In the genomic region with DNA sequence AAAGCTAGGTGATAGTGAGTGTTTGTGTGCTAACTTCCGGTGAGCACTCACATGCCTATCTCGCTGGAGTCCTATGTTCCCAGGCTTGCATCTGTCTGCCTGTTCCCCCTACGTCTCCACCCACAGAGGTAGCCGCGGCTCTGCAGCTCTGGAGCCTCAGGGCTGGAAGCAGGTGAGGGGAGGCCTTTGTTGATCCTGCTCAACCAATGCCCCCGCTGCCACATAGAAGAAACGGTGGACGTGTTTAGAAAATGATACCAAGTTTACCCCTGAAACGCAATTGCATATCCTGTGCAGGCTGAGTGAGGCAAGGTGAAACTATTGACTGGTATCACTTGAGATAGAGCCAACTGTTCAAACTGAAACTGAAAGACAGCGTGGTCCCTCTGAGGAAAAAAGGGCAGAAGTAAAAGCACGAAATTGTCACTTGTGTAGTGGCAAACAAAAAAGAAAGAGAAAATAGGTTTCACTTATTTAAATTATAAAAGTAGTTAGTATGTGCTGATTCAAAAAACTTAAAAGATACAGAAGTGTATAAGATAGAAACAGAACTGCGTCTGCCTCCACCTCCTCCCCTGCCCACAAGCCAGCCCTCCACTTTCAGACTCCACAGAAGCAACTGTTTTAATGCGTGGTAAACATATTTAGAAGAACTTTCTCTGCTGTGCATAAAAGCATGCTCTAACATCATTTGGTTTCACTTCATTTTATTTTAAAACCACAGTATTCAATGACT, we compare ENCODE assay signal across 9 cellular contexts. TPM values are rescaled to one million over a fixed set of nuclear protein-coding genes. Genes with fewer than 3 reads are reported as not detected.
DNase-seq lines count a peak whose midpoint lies in the region; ATAC-seq, FAIRE-seq and TF ChIP-seq lines count a peak whose summit lies in the region.
"Had no signal": no experiment of that assay in that cellular context is flagged by ENCODE, and none has a peak within 500 bp of the region (broad histone marks: within the 10 kb centered on the region; RNA-seq: fewer than 3 reads in every experiment).

No MANE protein-coding gene starts in this region.

- no peak overlapping the region for H3K27ac Mint-ChIP-seq in H9
- peak overlapping the region; percentile 79 to 95 for H3K27ac Mint-ChIP-seq in stimulated activated naive CD8-positive, alpha-beta T cell treated with anti-CD3 and anti-CD28 coated beads, Interleukin-15, amount 100 ng/mL, for 72 hours

- H3K27me3 ChIP-seq in H9 (ENCODE audit: insufficient read depth, low read length) (no peaks in the 10 kb centered on the region), HepG2 (ENCODE audit: control insufficient read depth in 1 of 2, insufficient read depth in 2 of 2, low read length in 2 of 2) (peaks cover 0 to 16% of the 10 kb centered on the region in 2 experiments; a peak in 3 of 5 replicates), ascending aorta (no peaks in the 10 kb centered on the region)

- no peak overlapping the region for H2AFZ ChIP-seq in H9 (ENCODE audit: low read length)
- H2AFZ ChIP-seq in HepG2 (ENCODE audit: low read length) = no peak overlapping the region

- peaks cover 0 to 12% of the 10 kb centered on the region in 2 experiments; a peak in 1 of 4 replicates for H3K4me1 Mint-ChIP-seq in H9
- H3K4me1 Mint-ChIP-seq in stimulated activated naive CD8-positive, alpha-beta T cell treated with anti-CD3 and anti-CD28 coated beads, Interleukin-15, amount 100 ng/mL, for 72 hours = peaks cover 49% of the 10 kb centered on the region

- no peak overlapping the region for H2BK5ac ChIP-seq in H9 (ENCODE audit: insufficient read length, low read length)

- H3K27me3 Mint-ChIP-seq in H9 (ENCODE audit: low read depth) = peaks cover 41% of the 10 kb centered on the region
- no peaks in the 10 kb centered on the region for H3K27me3 Mint-ChIP-seq in stimulated activated naive CD8-positive, alpha-beta T cell treated with anti-CD3 and anti-CD28 coated beads, Interleukin-15, amount 100 ng/mL, for 72 hours

- peaks cover 6 to 8% of the 10 kb centered on the region in 2 experiments; a peak in 4 of 5 replicates for H3K9me3 Mint-ChIP-seq in H9
- H3K9me3 Mint-ChIP-seq in stimulated activated naive CD8-positive, alpha-beta T cell treated with anti-CD3 and anti-CD28 coated beads, Interleukin-15, amount 100 ng/mL, for 72 hours = peaks cover 11 to 17% of the 10 kb centered on the region in 2 donors

- no peaks in the 10 kb centered on the region for H3K23me2 ChIP-seq in H9 (ENCODE audit: insufficient read length, low read depth, low read length, poor library complexity, severe bottlenecking)

- peaks cover 0 to 11% (median 3%) of the 10 kb centered on the region in 3 experiments; a peak in 5 of 7 replicates for H3K36me3 Mint-ChIP-seq in H9 (ENCODE audit: insufficient read depth in 1 of 3, low read depth in 3 of 3)

- H3K9ac ChIP-seq in H9 (ENCODE audit: extremely low read depth, insufficient read length, low read length) (no peak overlapping the region), HepG2 (ENCODE audit: insufficient read depth, low read depth, low read length) (peak overlapping the region; percentile 29)

- H2BK20ac ChIP-seq in H9 (ENCODE audit: low read depth, low read length, poor library complexity, severe bottlenecking) = no peak overlapping the region

- no peak overlapping the region for H4K8ac ChIP-seq in H9 (replicated peaks; ENCODE audit: insufficient read length, low read depth, low read length)

- no peaks in the 10 kb centered on the region for H4K20me1 ChIP-seq in H9 (ENCODE audit: control insufficient read depth, insufficient read depth, insufficient read length)
- H4K20me1 ChIP-seq in HepG2 (ENCODE audit: insufficient read depth, low read length) = no peaks in the 10 kb centered on the region

- H2BK12ac ChIP-seq in H9 (ENCODE audit: insufficient read length, low read depth, low read length) = no peak overlapping the region

- H4K5ac ChIP-seq in H9 (ENCODE audit: insufficient read length, low read depth, low read length) = no peak overlapping the region

- H2BK120ac ChIP-seq in H9 (ENCODE audit: low read depth, low read length, poor library complexity, severe bottlenecking) = no peak overlapping the region

- H3K14ac ChIP-seq in H9 (ENCODE audit: insufficient read depth, low read length) = no peak overlapping the region

- CTCF ChIA-PET in HepG2 (lab: Yijun Ruan, JAX; ENCODE audit: low intra/inter-chr PET ratio, low total read pairs) = no interaction called here

- H2AK5ac ChIP-seq in H9 (ENCODE audit: insufficient read length, low read length) = no peak overlapping the region

- ATAC-seq in GM18498 (IDR thresholded peaks at IDR 0.05; ENCODE audit: unreplicated experiment) (peak; percentile 96), HepG2 (peak; percentile 94)
- ATAC-seq in stimulated activated naive CD8-positive, alpha-beta T cell treated with anti-CD3 and anti-CD28 coated beads, Interleukin-15, amount 100 ng/mL, for 72 hours = peak; percentile 87
- ATAC-seq: K562 had no signal

- no peak overlapping the region for H3K4me2 ChIP-seq in H9 (ENCODE audit: insufficient read depth, insufficient read length, low read length)
- peak overlapping the region; percentile 75 for H3K4me2 ChIP-seq in HepG2 (ENCODE audit: low read depth, low read length)

- no TSS peak for BruUV-seq in HepG2 (replicated peaks; lab: Mats Ljungman, UMichigan)

- H3K36me3 ChIP-seq in HepG2 (replicated peaks in 1 of 2; ENCODE audit: control insufficient read depth in 1 of 2, insufficient read depth in 2 of 2, low read length in 2 of 2) (no peaks in the 10 kb centered on the region), ascending aorta (no peaks in the 10 kb centered on the region)

- no peaks in the 10 kb centered on the region for H3K79me1 ChIP-seq in H9 (ENCODE audit: insufficient read depth, low read depth, low read length, poor library complexity, severe bottlenecking)

- in situ Hi-C loops in HepG2 (cut with HindIII; ENCODE audit: extremely low pct_ligation_motif_present, low pct_unique_long_range_greater_than_20kb) = no loop called here

- no CpG with 5 or more reads among the region's 13 CpGs for WGBS in H9 (ENCODE audit: extremely low coverage, insufficient read length, low lambda C conversion rate)
- WGBS in HepG2 (ENCODE audit: low lambda C conversion rate) = 2% methylated on average over 12 of the region's 13 CpGs

- H3K79me2 ChIP-seq in H9 (ENCODE audit: insufficient read depth, low read length) (no peaks in the 10 kb centered on the region), HepG2 (ENCODE audit: insufficient read depth, low read length) (no peaks in the 10 kb centered on the region)

- DNase-seq in H9 (no peak), NCI-H146 (lab: John Stamatoyannopoulos, UW) (peak; percentile 85), activated T-cell treated with anti-CD3 and anti-CD28 coated beads for 1 hour (ENCODE audit: low read depth) (peak; percentile 29), HepG2 (ENCODE audit: low spot score) (peak; percentile 20), retina (no peak), ascending aorta (ENCODE audit: low spot score in 2 of 2) (no peak)
- peak; percentile 69 to 82 for DNase-seq in stimulated activated naive CD8-positive, alpha-beta T cell treated with anti-CD3 and anti-CD28 coated beads, Interleukin-15, amount 100 ng/mL, for 72 hours

- H3K9me3 ChIP-seq in H9 (ENCODE audit: control insufficient read depth, low read depth, low read length) (no peaks in the 10 kb centered on the region), HepG2 (ENCODE audit: low read length) (no peaks in the 10 kb centered on the region), ascending aorta (no peaks in the 10 kb centered on the region)

- peak overlapping the region; percentile 41 for H3K18ac ChIP-seq in H9 (ENCODE audit: insufficient read length, low read depth, low read length)

- no peak overlapping the region for H3K27ac ChIP-seq in H9 (ENCODE audit: insufficient read length, low read depth, low read length)
- no peak overlapping the region for H3K27ac ChIP-seq in HepG2 (ENCODE audit: extremely low read length, insufficient read depth, low read length)
- peak overlapping the region in 1 of 2 donors; percentile 14 for H3K27ac ChIP-seq in ascending aorta

- no peak for FAIRE-seq in HepG2 (lab: Jason Lieb, UNC)

- H3K23ac ChIP-seq in H9 (ENCODE audit: insufficient read length, low read depth, low read length) = no peak overlapping the region

- TF ChIP-seq POLR2A in HepG2 (IDR thresholded peaks at IDR 0.05; ENCODE audit: insufficient read depth in 1 of 2, low read depth in 2 of 2, low read length in 2 of 2) = no peak

- no peak overlapping the region for H3K56ac ChIP-seq in H9 (ENCODE audit: insufficient read length, low read depth, low read length)

- H3K4me3 ChIP-seq in HepG2 (replicated peaks in 1 of 3; ENCODE audit: insufficient read depth in 1 of 3, low read depth in 2 of 3, low read length in 3 of 3) = peak overlapping the region; percentile 60 to 71 (median 64)
- peak overlapping the region in 1 of 2 donors; percentile 1 for H3K4me3 ChIP-seq in ascending aorta
- H3K4me3 ChIP-seq: K562 had no signal

- intact Hi-C loops in HepG2 (cut with micrococcal nuclease; ENCODE audit: unreplicated experiment) = loop anchor here (2.0 kb wide), 1 partner anchor 40 kb away; no protein-coding TSS in a partner anchor
- intact Hi-C loops in ascending aorta (cut with DNase I) = no loop called here

- TF ChIP-seq EP300 in HepG2 (IDR thresholded peaks at IDR 0.05; ENCODE audit: low read depth in 2 of 2, low read length in 2 of 2) = no peak
- no peak for TF ChIP-seq EP300 in HepG2 (CRISPR knock-in tag; IDR thresholded peaks at IDR 0.05; ENCODE audit: borderline replicate concordance)

- no peak overlapping the region for H3T11ph ChIP-seq in H9 (ENCODE audit: low read length)

- no peak overlapping the region for H3K4ac ChIP-seq in H9 (ENCODE audit: low read depth, low read length)

- no peak overlapping the region for H3K4me3 Mint-ChIP-seq in H9
- peak overlapping the region; percentile 68 to 75 for H3K4me3 Mint-ChIP-seq in stimulated activated naive CD8-positive, alpha-beta T cell treated with anti-CD3 and anti-CD28 coated beads, Interleukin-15, amount 100 ng/mL, for 72 hours

- TF ChIP-seq RAD21 in HepG2 (CRISPR knock-in tag; IDR thresholded peaks at IDR 0.05) = no peak

- no peak overlapping the region for H4K91ac ChIP-seq in H9 (ENCODE audit: insufficient read length, low read depth, low read length)

- H3K4me1 ChIP-seq in H9 (ENCODE audit: insufficient read depth, low read length) (no peaks in the 10 kb centered on the region), HepG2 (ENCODE audit: insufficient read depth, low read length) (peaks cover 24% of the 10 kb centered on the region), ascending aorta (peaks cover 0 to 11% of the 10 kb centered on the region in 2 donors)

- H2BK15ac ChIP-seq in H9 (ENCODE audit: low read depth, low read length) = no peak overlapping the region

- POLR2A ChIA-PET in HepG2 (lab: Yijun Ruan, JAX) = interaction anchor here (2.8 kb wide), 1 partner anchor 20 kb away, joined by 7 read pairs; no protein-coding TSS in a partner anchor

- TF ChIP-seq CTCF in H9 (conservative IDR thresholded peaks at IDR 0.05) (no peak), HepG2 (CRISPR knock-in tag; IDR thresholded peaks at IDR 0.05) (no peak), ascending aorta (IDR thresholded peaks at IDR 0.05) (no peak)

RNA-seq across cellular contexts. Expression of a gene that starts 38.6 kb away (rescaled TPM):
- total RNA-seq in H9 (2021) = 32.7 and 35.3 TPM in 2 replicates
- 24.6 and 28.2 TPM in 2 replicates for total RNA-seq in HepG2 (2016; rRNA removed; fragmentation: Illumina TruSeq; extraction: Trizol)
- total RNA-seq in HepG2 (2016; cell fraction: cytosol; rRNA removed; fragmentation: Illumina TruSeq; extraction: Trizol; ENCODE audit: low read depth) = 3.8 and 4.0 TPM in 2 replicates
- 23.9 and 25.8 TPM in 2 replicates for total RNA-seq in HepG2 (2016; cell fraction: insoluble cytoplasmic fraction; rRNA removed; fragmentation: Illumina TruSeq; extraction: Trizol)
- total RNA-seq in HepG2 (2016; cell fraction: membrane; rRNA removed; fragmentation: Illumina TruSeq; extraction: Trizol) = 12.7 and 13.7 TPM in 2 replicates
- total RNA-seq in HepG2 (2016; cell fraction: nucleus; rRNA removed; fragmentation: Illumina TruSeq; extraction: Trizol) = 18.7 and 22.0 TPM in 2 replicates
- 64.4 and 71.4 TPM in 2 replicates for polyA plus RNA-seq in HepG2 (2011; rRNA removed)
- polyA plus RNA-seq in HepG2 (2011; cell fraction: cytosol; rRNA removed) = 35.2 and 41.5 TPM in 2 replicates
- 84.4 and 87.5 TPM in 2 replicates for polyA plus RNA-seq in HepG2 (2011; cell fraction: nucleus; rRNA removed)
- 88.7 and 93.9 TPM in 2 replicates for polyA plus RNA-seq in HepG2 (2012)
- polyA plus RNA-seq in HepG2 (2016; cell fraction: cytosol; fragmentation: Illumina TruSeq; extraction: Trizol; ENCODE audit: low read depth) = 4.9 and 5.3 TPM in 2 replicates
- polyA plus RNA-seq in HepG2 (2016; cell fraction: insoluble cytoplasmic fraction; fragmentation: Illumina TruSeq; extraction: Trizol; ENCODE audit: low read depth) = 32.4 and 34.7 TPM in 2 replicates
- 11.1 and 13.2 TPM in 2 replicates for polyA plus RNA-seq in HepG2 (2016; cell fraction: membrane; fragmentation: Illumina TruSeq; extraction: Trizol; ENCODE audit: low read depth)
- 37.6 and 39.9 TPM in 2 replicates for polyA plus RNA-seq in HepG2 (2016; cell fraction: nucleus; fragmentation: Illumina TruSeq; extraction: Trizol; ENCODE audit: insufficient read depth, low read depth)
- polyA minus RNA-seq in HepG2 (2011; rRNA and poly(A)+ RNA removed; ENCODE audit: low replicate concordance) = 29.2 and 54.2 TPM in 2 replicates
- polyA minus RNA-seq in HepG2 (2011; cell fraction: cytosol; rRNA and poly(A)+ RNA removed) = 54.7 and 59.7 TPM in 2 replicates
- 39.1 and 52.8 TPM in 2 replicates for polyA minus RNA-seq in HepG2 (2011; cell fraction: nucleus; rRNA and poly(A)+ RNA removed)
- total RNA-seq in ascending aorta = 113 TPM

Comparison
In these comparisons a context has a peak if more than half of its experiments do, and no peak if none do; other contexts are left out.
1. DNase-seq: peak in NCI-H146 (single experiment), activated T-cell treated with anti-CD3 and anti-CD28 coated beads for 1 hour (single experiment), HepG2 (single experiment) and stimulated activated naive CD8-positive, alpha-beta T cell treated with anti-CD3 and anti-CD28 coated beads, Interleukin-15, amount 100 ng/mL, for 72 hours (2 of 2); none in H9 (single experiment), retina (single experiment) and ascending aorta (0 of 2).
2. H3K27ac Mint-ChIP-seq: peak in stimulated activated naive CD8-positive, alpha-beta T cell treated with anti-CD3 and anti-CD28 coated beads, Interleukin-15, amount 100 ng/mL, for 72 hours (2 of 2); none in H9 (0 of 3).
3. H3K4me3 Mint-ChIP-seq: peak in stimulated activated naive CD8-positive, alpha-beta T cell treated with anti-CD3 and anti-CD28 coated beads, Interleukin-15, amount 100 ng/mL, for 72 hours (2 of 2); none in H9 (0 of 2).
4. Peak in every context shown above with its lines, with median percentiles within 50 percentile points of each other: ATAC-seq.